9 cellular contexts compared by ENCODE assay signal in genomic region chr1:16055613-16056520, GRCh38. TPM values are rescaled to one million over a fixed set of nuclear protein-coding genes. Genes with fewer than 3 reads are reported as not detected.
DNase-seq lines count a peak whose midpoint lies in the region; ATAC-seq and TF ChIP-seq lines count a peak whose summit lies in the region.
"Had no signal": no experiment of that assay in that cellular context is flagged by ENCODE, and none has a peak within 500 bp of the region (broad histone marks: within the 10 kb centered on the region; RNA-seq: fewer than 3 reads in every experiment).

No MANE protein-coding gene starts in this region.

- no peak overlapping the region for H3K9ac ChIP-seq in adipocyte (ENCODE audit: low read length)

- H3K27ac ChIP-seq in CD8-positive, alpha-beta T cell (ENCODE audit: low read depth, low read length) = no peak overlapping the region
- H3K27ac ChIP-seq in left ventricle myocardium inferior (replicated peaks) = no peak overlapping the region

- peak; percentile 100 for ATAC-seq in CD8-positive, alpha-beta T cell

- no peak overlapping the region for H3K4me3 Mint-ChIP-seq in CD8-positive, alpha-beta T cell

- no peaks in the 10 kb centered on the region for H3K36me3 Mint-ChIP-seq in CD8-positive, alpha-beta T cell
- H3K36me3 Mint-ChIP-seq: IgD-negative memory B cell had no signal

- H3K4me1 Mint-ChIP-seq in CD8-positive, alpha-beta T cell (ENCODE audit: low read depth) = peaks cover 6% of the 10 kb centered on the region

- intact Hi-C loops in CD8-positive, alpha-beta T cell (cut with DNase I, micrococcal nuclease) = loop anchor here in 1 of 2 experiments (1.0 to 10.0 kb wide), 5 partner anchors 47 to 264 kb away; no protein-coding TSS in a partner anchor
- intact Hi-C loops in left ventricle myocardium inferior (cut with micrococcal nuclease) = no loop called here

- TF ChIP-seq CTCF in CD8-positive, alpha-beta T cell (IDR thresholded peaks at IDR 0.05) = peak; percentile 89
- TF ChIP-seq CTCF in left ventricle myocardium inferior (IDR thresholded peaks at IDR 0.05; ENCODE audit: borderline replicate concordance) = peak; percentile 96

- peaks cover 4% of the 10 kb centered on the region for H3K4me1 ChIP-seq in CD8-positive, alpha-beta T cell (ENCODE audit: insufficient read depth, low read length)
- H3K4me1 ChIP-seq in adipocyte (ENCODE audit: control insufficient read depth, insufficient read depth, low read length) = no peaks in the 10 kb centered on the region
- H3K4me1 ChIP-seq in left ventricle myocardium inferior = peaks cover 12% of the 10 kb centered on the region

- H3K27me3 Mint-ChIP-seq in CD8-positive, alpha-beta T cell (ENCODE audit: low read depth) = no peaks in the 10 kb centered on the region

- DNase-seq in CD8-positive, alpha-beta T cell = peak; percentile 34 to 88 (median 86)
- peak; percentile 96 for DNase-seq in H7
- DNase-seq in NCI-H1417 treated with DMSO at 0.1 percent for 48 hours (lab: John Stamatoyannopoulos, UW) = peak; percentile 51
- DNase-seq in T follicular helper cell (ENCODE audit: low read depth) = peak; percentile 75
- peak; percentile 91 for DNase-seq in adipocyte (ENCODE audit: low read depth)
- DNase-seq in left ventricle myocardium inferior = peak; percentile 83
- DNase-seq in renal cortical epithelial cell (ENCODE audit: low read depth) = peak; percentile 69
- DNase-seq in cortex of kidney (lab: John Stamatoyannopoulos, UW) = no peak

- H3K27me3 ChIP-seq in CD8-positive, alpha-beta T cell (ENCODE audit: insufficient read depth, low read length) = no peaks in the 10 kb centered on the region
- H3K27me3 ChIP-seq in H7 (ENCODE audit: control insufficient read depth, insufficient read depth, low read length) (no peaks in the 10 kb centered on the region; the same call in 1 of the 2 replicates), adipocyte (replicated peaks; ENCODE audit: control insufficient read depth, insufficient read depth, low read length) (peaks cover 5% of the 10 kb centered on the region), left ventricle myocardium inferior (ENCODE audit: low read depth) (no peaks in the 10 kb centered on the region)

- no peaks in the 10 kb centered on the region for H3K9me3 Mint-ChIP-seq in CD8-positive, alpha-beta T cell
- H3K9me3 Mint-ChIP-seq: IgD-negative memory B cell had no signal

- H3K27ac Mint-ChIP-seq in CD8-positive, alpha-beta T cell = no peak overlapping the region
- H3K27ac Mint-ChIP-seq: IgD-negative memory B cell had no signal

- POLR2A ChIA-PET in CD8-positive, alpha-beta T cell (lab: Charles Lee) = no interaction called here

- no peaks in the 10 kb centered on the region for H3K9me3 ChIP-seq in CD8-positive, alpha-beta T cell (ENCODE audit: low read length)
- H3K9me3 ChIP-seq in adipocyte (ENCODE audit: control insufficient read depth, low read length) (no peaks in the 10 kb centered on the region), left ventricle myocardium inferior (replicated peaks) (no peaks in the 10 kb centered on the region)

- CTCF ChIA-PET in CD8-positive, alpha-beta T cell (lab: Charles Lee) = interaction anchor here (0.7 to 3.0 kb wide), 9 partner anchors 8 to 267 kb away, joined by 3 to 22 read pairs (median 5); no protein-coding TSS in a partner anchor

- H3K4me3 ChIP-seq in CD8-positive, alpha-beta T cell (ENCODE audit: low read depth, low read length) = no peak overlapping the region
- H3K4me3 ChIP-seq in H7 (ENCODE audit: insufficient read depth, low read depth, low read length) (no peak overlapping the region), adipocyte (ENCODE audit: low read length) (no peak overlapping the region), left ventricle myocardium inferior (no peak overlapping the region)

- H3K36me3 ChIP-seq in CD8-positive, alpha-beta T cell (ENCODE audit: insufficient read depth, low read length) = no peaks in the 10 kb centered on the region
- H3K36me3 ChIP-seq in H7 (replicated peaks; ENCODE audit: control insufficient read depth, insufficient read depth, low read length) (no peaks in the 10 kb centered on the region), adipocyte (ENCODE audit: control insufficient read depth, insufficient read depth, low read length, severe bottlenecking) (no peaks in the 10 kb centered on the region), left ventricle myocardium inferior (no peaks in the 10 kb centered on the region)

RNA-seq across cellular contexts. Expression of gene CLCNKB, which starts 12.3 kb away (rescaled TPM):
- total RNA-seq in CD8-positive, alpha-beta T cell = not detected
- 2.4 and 2.8 TPM in 2 replicates for total RNA-seq in H7 (2014; rRNA removed; shearing (Covaris generic))
- total RNA-seq in left ventricle myocardium inferior = 1.3 TPM
- total RNA-seq in renal cortical epithelial cell = 0.35 and 0.60 TPM in 2 replicates

RNA-seq across cellular contexts. Expression of gene FAM131C, which starts 17.6 kb away (rescaled TPM):
- total RNA-seq in CD8-positive, alpha-beta T cell = not detected
- 0.26 and 0.45 TPM in 2 replicates for total RNA-seq in H7 (2014; rRNA removed; shearing (Covaris generic))
- 5.4 TPM for total RNA-seq in left ventricle myocardium inferior
- total RNA-seq in renal cortical epithelial cell = 0.52 and 1.5 TPM in 2 replicates

RNA-seq across cellular contexts. Expression of gene CLCNKA, which starts 34.0 kb away (rescaled TPM):
- total RNA-seq in CD8-positive, alpha-beta T cell = not detected
- total RNA-seq in H7 (2014; rRNA removed; shearing (Covaris generic)) = 0.10 and 0.85 TPM in 2 replicates
- total RNA-seq in left ventricle myocardium inferior = 0.16 TPM
- total RNA-seq in renal cortical epithelial cell = 0.20 TPM in 1 of 2 replicates, not detected in the other

RNA-seq across cellular contexts. Expression of gene HSPB7, which starts 38.0 kb away (rescaled TPM):
- not detected for total RNA-seq in CD8-positive, alpha-beta T cell
- total RNA-seq in H7 (2014; rRNA removed; shearing (Covaris generic)) = 0.07 TPM in 1 of 2 replicates, not detected in the other
- total RNA-seq in left ventricle myocardium inferior = 4,061 TPM
- total RNA-seq in renal cortical epithelial cell = 0.35 TPM in 2 replicates

RNA-seq across cellular contexts. Expression of gene SRARP, which starts 51.8 kb away (rescaled TPM):
- not detected for total RNA-seq in CD8-positive, alpha-beta T cell
- 0.15 and 0.28 TPM in 2 replicates for total RNA-seq in H7 (2014; rRNA removed; shearing (Covaris generic))
- total RNA-seq in left ventricle myocardium inferior (1.0 TPM), renal cortical epithelial cell (not detected in 2 replicates)
